In genomic region chr6:25918083-25918683, GRCh38 we compare ENCODE assay signal across 20 cellular contexts. TPM values are rescaled to one million over a fixed set of nuclear protein-coding genes. Genes with fewer than 3 reads are reported as not detected.
"Had no signal": no experiment of that assay in that cellular context is flagged by ENCODE, and none has a peak within 500 bp of the region (broad histone marks: within the 10 kb centered on the region; RNA-seq: fewer than 3 reads in every experiment).

No MANE protein-coding gene starts in this region.

- H3K9me3 Mint-ChIP-seq: naive thymus-derived CD8-positive, alpha-beta T cell had no signal

- H3K27me3 Mint-ChIP-seq: activated CD8-positive, alpha-beta memory T cell treated with anti-CD3 and anti-CD28 coated beads, Interleukin-2, amount 10 ng/mL, durations not matched to agents 7 days and 5 days had no signal

- H3K27ac Mint-ChIP-seq: activated CD8-positive, alpha-beta memory T cell treated with anti-CD3 and anti-CD28 coated beads, Interleukin-2, amount 10 ng/mL, durations not matched to agents 7 days and 5 days; naive thymus-derived CD8-positive, alpha-beta T cell had no signal

- H3K4me3 ChIP-seq: body of pancreas, coronary artery, heart right ventricle, mucosa of descending colon had no signal

- H3K36me3 ChIP-seq: heart right ventricle, neutrophil had no signal

- DNase-seq: activated CD8-positive, alpha-beta memory T cell treated with anti-CD3 and anti-CD28 coated beads, Interleukin-2, amount 10 ng/mL, durations not matched to agents 7 days and 5 days; activated gamma-delta T cell; amniotic stem cell; body of pancreas; central memory CD4-positive, alpha-beta T cell; effector CD4-positive, alpha-beta T cell; heart right ventricle; mammary epithelial cell; mucosa of descending colon; naive thymus-derived CD8-positive, alpha-beta T cell; posterior cingulate gyrus; SHP77 had no signal

- H3K9me3 ChIP-seq: body of pancreas, heart right ventricle, mucosa of descending colon, neutrophil had no signal

- H3K4me1 ChIP-seq: body of pancreas had no signal

- H3K36me3 Mint-ChIP-seq: naive thymus-derived CD8-positive, alpha-beta T cell had no signal

- H3K4me1 Mint-ChIP-seq: naive thymus-derived CD8-positive, alpha-beta T cell had no signal

- H3K27ac ChIP-seq: body of pancreas, coronary artery, heart right ventricle, neutrophil had no signal

- H3K27me3 ChIP-seq: body of pancreas, neutrophil had no signal

- ATAC-seq: activated CD4-positive, CD25-positive, alpha-beta regulatory T cell treated with anti-CD3 and anti-CD28 coated beads, Interleukin-2, amount 50 U/mL, for 24 hours; activated CD8-positive, alpha-beta memory T cell treated with anti-CD3 and anti-CD28 coated beads, Interleukin-2, amount 10 ng/mL, durations not matched to agents 7 days and 5 days; body of pancreas; heart right ventricle; left lobe of liver; mucosa of descending colon; naive thymus-derived CD8-positive, alpha-beta T cell had no signal

- H3K4me3 Mint-ChIP-seq: activated CD8-positive, alpha-beta memory T cell treated with anti-CD3 and anti-CD28 coated beads, Interleukin-2, amount 10 ng/mL, durations not matched to agents 7 days and 5 days; naive thymus-derived CD8-positive, alpha-beta T cell had no signal

RNA-seq across cellular contexts. Expression of gene SLC17A2, which starts 12.3 kb away (rescaled TPM):
- total RNA-seq: activated CD8-positive, alpha-beta memory T cell treated with anti-CD3 and anti-CD28 coated beads, Interleukin-2, amount 10 ng/mL, durations not matched to agents 7 days and 5 days; body of pancreas; fibroblast of lung; frontal cortex; heart right ventricle; mammary epithelial cell; mucosa of descending colon; naive thymus-derived CD8-positive, alpha-beta T cell; skeletal muscle tissue had no signal
- polyA plus RNA-seq: fibroblast of lung; heart right ventricle; mammary epithelial cell; naive thymus-derived CD8-positive, alpha-beta T cell had no signal

RNA-seq across cellular contexts. Expression of gene SLC17A3, which starts 44.1 kb away (rescaled TPM):
- total RNA-seq: body of pancreas; fibroblast of lung; frontal cortex; heart right ventricle; mammary epithelial cell; mucosa of descending colon; naive thymus-derived CD8-positive, alpha-beta T cell; skeletal muscle tissue; urinary bladder had no signal
- polyA plus RNA-seq: heart right ventricle, mammary epithelial cell, urinary bladder had no signal
